14 cellular contexts compared by ENCODE assay signal in the genomic region with DNA sequence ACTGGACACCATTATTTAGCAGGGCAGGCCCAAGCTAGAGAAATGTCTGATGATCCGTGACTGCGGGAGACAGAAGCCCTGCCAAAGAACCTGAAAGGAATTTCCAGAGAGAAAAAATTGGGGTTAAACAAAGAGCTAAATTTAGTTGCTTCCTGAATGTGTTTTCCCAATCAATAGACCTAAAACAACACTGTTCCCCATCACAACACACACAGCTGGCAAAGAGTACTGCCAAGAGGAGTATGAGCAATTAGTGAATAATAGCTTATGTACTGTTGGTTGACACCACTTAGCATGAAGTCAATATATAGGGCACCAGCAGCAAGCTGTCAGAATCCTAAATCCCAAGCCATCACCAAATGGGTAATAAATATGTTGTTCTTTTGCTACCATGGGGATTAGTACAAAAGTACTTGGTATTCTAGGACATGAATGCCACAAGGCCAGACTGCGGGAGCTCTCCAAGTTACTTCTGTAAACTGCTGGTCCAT. TPM values are rescaled to one million over a fixed set of nuclear protein-coding genes. Genes with fewer than 3 reads are reported as not detected.
A peak's percentile ranks its signal among the peaks of the same experiment; 100 is the strongest.
DNase-seq lines count a peak whose midpoint lies in the region; ATAC-seq lines count a peak whose summit lies in the region.
"Had no signal": no experiment of that assay in that cellular context is flagged by ENCODE, and none has a peak within 500 bp of the region (broad histone marks: within the 10 kb centered on the region; RNA-seq: fewer than 3 reads in every experiment).

No MANE protein-coding gene starts in this region.

- H3K27ac Mint-ChIP-seq in stimulated activated effector memory CD8-positive, alpha-beta T cell treated with anti-CD3 and anti-CD28 coated beads, Interleukin-12 subunit alpha, Interleukin-12 subunit beta, amount 100 ng/mL, for 72 hours = no peak overlapping the region
- H3K27ac Mint-ChIP-seq: CD4-positive, alpha-beta T cell had no signal

- peaks cover 31% of the 10 kb centered on the region for H3K36me3 Mint-ChIP-seq in stimulated activated effector memory CD8-positive, alpha-beta T cell treated with anti-CD3 and anti-CD28 coated beads, Interleukin-12 subunit alpha, Interleukin-12 subunit beta, amount 100 ng/mL, for 72 hours

- DNase-seq in COLO668 (lab: John Stamatoyannopoulos, UW; ENCODE audit: unreplicated experiment) (peak; percentile 43), NCI-H1694 treated with DMSO at 0.1 percent for 48 hours (lab: John Stamatoyannopoulos, UW) (peak; percentile 75), caudate nucleus (lab: John Stamatoyannopoulos, UW) (peak in 4 of 61 donors; percentile 9 to 29 (median 21)), lung microvascular endothelial cell (ENCODE audit: low read depth in 2 of 2) (peak; percentile 89 to 90), NCI-H2196 (lab: John Stamatoyannopoulos, UW; ENCODE audit: unreplicated experiment) (no peak)
- DNase-seq in stimulated activated effector memory CD8-positive, alpha-beta T cell treated with anti-CD3 and anti-CD28 coated beads, Interleukin-12 subunit alpha, Interleukin-12 subunit beta, amount 100 ng/mL, for 72 hours (ENCODE audit: low spot score in 2 of 2) = no peak
- DNase-seq: CD4-positive, alpha-beta T cell; heart left ventricle; naive B cell; stimulated activated CD4-positive, alpha-beta T cell treated with anti-CD3 and anti-CD28 coated beads, Interleukin-1b, Interleukin-23, amount 100 ng/mL, for 48 hours; T-helper 2 cell had no signal

- no peak overlapping the region for H3K4me3 Mint-ChIP-seq in stimulated activated effector memory CD8-positive, alpha-beta T cell treated with anti-CD3 and anti-CD28 coated beads, Interleukin-12 subunit alpha, Interleukin-12 subunit beta, amount 100 ng/mL, for 72 hours
- H3K4me3 Mint-ChIP-seq: CD4-positive, alpha-beta T cell; naive B cell had no signal

- no peak for ATAC-seq in stimulated activated effector memory CD8-positive, alpha-beta T cell treated with anti-CD3 and anti-CD28 coated beads, Interleukin-12 subunit alpha, Interleukin-12 subunit beta, amount 100 ng/mL, for 72 hours
- ATAC-seq in GM21786 (IDR thresholded peaks at IDR 0.05; ENCODE audit: unreplicated experiment) = no peak
- no peak for ATAC-seq in GM21447 (IDR thresholded peaks at IDR 0.05; ENCODE audit: unreplicated experiment)

- H3K9me3 Mint-ChIP-seq in stimulated activated effector memory CD8-positive, alpha-beta T cell treated with anti-CD3 and anti-CD28 coated beads, Interleukin-12 subunit alpha, Interleukin-12 subunit beta, amount 100 ng/mL, for 72 hours = no peaks in the 10 kb centered on the region
- H3K9me3 Mint-ChIP-seq: CD4-positive, alpha-beta T cell; naive B cell had no signal

- H3K4me1 Mint-ChIP-seq in stimulated activated effector memory CD8-positive, alpha-beta T cell treated with anti-CD3 and anti-CD28 coated beads, Interleukin-12 subunit alpha, Interleukin-12 subunit beta, amount 100 ng/mL, for 72 hours = peaks cover 35% of the 10 kb centered on the region

- H3K27ac ChIP-seq in caudate nucleus (ENCODE audit: low read depth, low read length) = peak overlapping the region; percentile 69
- H3K27ac ChIP-seq: thoracic aorta had no signal

RNA-seq across cellular contexts. Expression of gene CLK3, which starts 35.7 kb away (rescaled TPM):
- 31.6 and 48.2 TPM in 2 replicates for total RNA-seq in lung microvascular endothelial cell

RNA-seq across cellular contexts. Expression of gene EDC3, which starts 44.5 kb away (rescaled TPM):
- total RNA-seq in lung microvascular endothelial cell = 11.6 and 21.4 TPM in 2 replicates

Comparison
In these comparisons a context has a peak if more than half of its experiments do, and no peak if none do; other contexts are left out.
1. DNase-seq: peak in COLO668 (single experiment), NCI-H1694 treated with DMSO at 0.1 percent for 48 hours (single experiment) and lung microvascular endothelial cell (2 of 2); none in NCI-H2196 (single experiment) and stimulated activated effector memory CD8-positive, alpha-beta T cell treated with anti-CD3 and anti-CD28 coated beads, Interleukin-12 subunit alpha, Interleukin-12 subunit beta, amount 100 ng/mL, for 72 hours (0 of 2).